ENCODE assay signal across 1 cellular context in the genomic region with DNA sequence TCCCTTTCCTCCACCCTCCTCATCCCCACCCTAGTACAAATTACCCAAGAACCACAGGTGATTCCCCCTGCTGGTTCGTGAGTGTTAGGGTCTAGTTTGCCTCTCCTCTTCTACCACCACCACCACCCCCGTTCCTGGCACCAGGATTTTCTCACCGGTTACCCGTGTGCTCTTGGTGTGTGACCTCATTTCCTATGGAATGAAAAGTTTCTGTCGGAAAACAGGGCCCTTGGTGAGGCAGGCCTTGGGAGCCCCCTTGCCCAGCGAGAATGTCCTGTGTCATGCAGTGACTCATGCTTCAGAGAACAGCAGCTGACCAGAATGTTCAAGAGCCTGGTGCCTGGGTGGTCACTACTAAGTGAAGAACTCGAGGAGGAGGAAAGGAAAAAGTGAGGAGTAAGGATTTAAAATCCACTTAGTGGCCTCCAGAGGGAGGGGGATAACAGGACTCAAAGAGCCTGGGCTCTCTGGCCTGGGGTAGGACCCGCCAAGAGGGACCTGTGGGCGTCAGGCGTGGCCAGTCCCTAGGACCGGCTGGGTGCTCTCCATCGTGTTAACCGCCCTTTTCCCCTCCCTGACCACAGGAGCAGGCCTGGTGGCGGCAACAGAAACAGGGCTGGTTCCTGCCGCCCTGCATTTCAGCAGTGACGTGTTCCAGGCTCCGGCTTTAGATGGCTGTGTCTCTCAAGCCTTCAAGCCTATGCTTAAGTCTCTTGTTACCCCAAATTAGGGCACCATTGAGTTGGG.
TF ChIP-seq lines count a peak whose summit lies in the region.

No MANE protein-coding gene starts in this region.

TF ChIP-seq in HEK293, 187 proteins besides CTCF, POLR2A, EP300 and RAD21 (continued from another document and continues in another):
- TF ChIP-seq HIC1 (tag by site-specific recombination; IDR thresholded peaks at IDR 0.05): peak; percentile 8; the same call in 1 of the 2 replicates
- TF ChIP-seq ZNF610 (tag by site-specific recombination; IDR thresholded peaks at IDR 0.05; ENCODE audit: borderline replicate concordance): no peak
- TF ChIP-seq, protein P1, sequence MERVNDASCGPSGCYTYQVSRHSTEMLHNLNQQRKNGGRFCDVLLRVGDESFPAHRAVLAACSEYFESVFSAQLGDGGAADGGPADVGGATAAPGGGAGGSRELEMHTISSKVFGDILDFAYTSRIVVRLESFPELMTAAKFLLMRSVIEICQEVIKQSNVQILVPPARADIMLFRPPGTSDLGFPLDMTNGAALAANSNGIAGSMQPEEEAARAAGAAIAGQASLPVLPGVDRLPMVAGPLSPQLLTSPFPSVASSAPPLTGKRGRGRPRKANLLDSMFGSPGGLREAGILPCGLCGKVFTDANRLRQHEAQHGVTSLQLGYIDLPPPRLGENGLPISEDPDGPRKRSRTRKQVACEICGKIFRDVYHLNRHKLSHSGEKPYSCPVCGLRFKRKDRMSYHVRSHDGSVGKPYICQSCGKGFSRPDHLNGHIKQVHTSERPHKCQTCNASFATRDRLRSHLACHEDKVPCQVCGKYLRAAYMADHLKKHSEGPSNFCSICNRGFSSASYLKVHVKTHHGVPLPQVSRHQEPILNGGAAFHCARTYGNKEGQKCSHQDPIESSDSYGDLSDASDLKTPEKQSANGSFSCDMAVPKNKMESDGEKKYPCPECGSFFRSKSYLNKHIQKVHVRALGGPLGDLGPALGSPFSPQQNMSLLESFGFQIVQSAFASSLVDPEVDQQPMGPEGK (tag by site-specific recombination; IDR thresholded peaks at IDR 0.05): peak; percentile 80
- no peak for TF ChIP-seq ZNF416 (tag by site-specific recombination; IDR thresholded peaks at IDR 0.05)
- TF ChIP-seq ZEB2 (tag by site-specific recombination; IDR thresholded peaks at IDR 0.05): peak; percentile 52
- no peak for TF ChIP-seq ZNF544 (tag by site-specific recombination; IDR thresholded peaks at IDR 0.05)
- TF ChIP-seq, protein P2, sequence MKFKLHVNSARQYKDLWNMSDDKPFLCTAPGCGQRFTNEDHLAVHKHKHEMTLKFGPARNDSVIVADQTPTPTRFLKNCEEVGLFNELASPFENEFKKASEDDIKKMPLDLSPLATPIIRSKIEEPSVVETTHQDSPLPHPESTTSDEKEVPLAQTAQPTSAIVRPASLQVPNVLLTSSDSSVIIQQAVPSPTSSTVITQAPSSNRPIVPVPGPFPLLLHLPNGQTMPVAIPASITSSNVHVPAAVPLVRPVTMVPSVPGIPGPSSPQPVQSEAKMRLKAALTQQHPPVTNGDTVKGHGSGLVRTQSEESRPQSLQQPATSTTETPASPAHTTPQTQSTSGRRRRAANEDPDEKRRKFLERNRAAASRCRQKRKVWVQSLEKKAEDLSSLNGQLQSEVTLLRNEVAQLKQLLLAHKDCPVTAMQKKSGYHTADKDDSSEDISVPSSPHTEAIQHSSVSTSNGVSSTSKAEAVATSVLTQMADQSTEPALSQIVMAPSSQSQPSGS (tag by site-specific recombination; IDR thresholded peaks at IDR 0.05; ENCODE audit: low read depth): peak; percentile 79; the same call in 1 of the 2 replicates
- peak; percentile 74 for TF ChIP-seq ZBTB21 (tag by site-specific recombination; IDR thresholded peaks at IDR 0.05)
- no peak for TF ChIP-seq ZNF362 (tag by site-specific recombination; IDR thresholded peaks at IDR 0.05)
- peak; percentile 54; the same call in 1 of the 2 replicates for TF ChIP-seq ZNF660 (tag by site-specific recombination; IDR thresholded peaks at IDR 0.05)
- TF ChIP-seq ZNF350 (tag by site-specific recombination; IDR thresholded peaks at IDR 0.05): no peak
- TF ChIP-seq ZNF266 (tag by site-specific recombination; IDR thresholded peaks at IDR 0.05; ENCODE audit: low read depth): no peak
- no peak for TF ChIP-seq ZSCAN30 (tag by site-specific recombination; IDR thresholded peaks at IDR 0.05)
- TF ChIP-seq PRDM1 (tag by site-specific recombination; IDR thresholded peaks at IDR 0.05): no peak
- TF ChIP-seq ZNF214 (tag by site-specific recombination; IDR thresholded peaks at IDR 0.05; ENCODE audit: borderline replicate concordance): no peak
- TF ChIP-seq ZNF518A (tag by site-specific recombination; conservative IDR thresholded peaks at IDR 0.05; ENCODE audit: low read depth): no peak
- peak; percentile 59 for TF ChIP-seq ZBTB20 (tag by site-specific recombination; IDR thresholded peaks at IDR 0.05)
- TF ChIP-seq ZNF433 (tag by site-specific recombination; IDR thresholded peaks at IDR 0.05; ENCODE audit: low read depth): no peak
- TF ChIP-seq ZNF184 (tag by site-specific recombination; IDR thresholded peaks at IDR 0.05): peak; percentile 11; the same call in 1 of the 2 replicates
- TF ChIP-seq ZNF585B (tag by site-specific recombination; IDR thresholded peaks at IDR 0.05): no peak
- TF ChIP-seq ZIC2 (tag by site-specific recombination; IDR thresholded peaks at IDR 0.05): peak; percentile 53
- TF ChIP-seq, protein P3, sequence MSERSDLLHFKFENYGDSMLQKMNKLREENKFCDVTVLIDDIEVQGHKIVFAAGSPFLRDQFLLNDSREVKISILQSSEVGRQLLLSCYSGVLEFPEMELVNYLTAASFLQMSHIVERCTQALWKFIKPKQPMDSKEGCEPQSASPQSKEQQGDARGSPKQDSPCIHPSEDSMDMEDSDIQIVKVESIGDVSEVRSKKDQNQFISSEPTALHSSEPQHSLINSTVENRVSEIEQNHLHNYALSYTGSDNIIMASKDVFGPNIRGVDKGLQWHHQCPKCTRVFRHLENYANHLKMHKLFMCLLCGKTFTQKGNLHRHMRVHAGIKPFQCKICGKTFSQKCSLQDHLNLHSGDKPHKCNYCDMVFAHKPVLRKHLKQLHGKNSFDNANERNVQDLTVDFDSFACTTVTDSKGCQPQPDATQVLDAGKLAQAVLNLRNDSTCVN (tag by site-specific recombination; optimal IDR thresholded peaks at IDR 0.05): no peak
- TF ChIP-seq ZNF473 (tag by site-specific recombination; IDR thresholded peaks at IDR 0.05): no peak
- TF ChIP-seq ZFP69B (tag by site-specific recombination; IDR thresholded peaks at IDR 0.05): peak; percentile 21; the same call in 1 of the 2 replicates
- TF ChIP-seq ZNF692 (tag by site-specific recombination; IDR thresholded peaks at IDR 0.05): 0 out of 2 replicates have a peak, but pooled peaks have one; percentile 17
- no peak for TF ChIP-seq ZSCAN18 (tag by site-specific recombination; IDR thresholded peaks at IDR 0.05)
- TF ChIP-seq, protein P4, sequence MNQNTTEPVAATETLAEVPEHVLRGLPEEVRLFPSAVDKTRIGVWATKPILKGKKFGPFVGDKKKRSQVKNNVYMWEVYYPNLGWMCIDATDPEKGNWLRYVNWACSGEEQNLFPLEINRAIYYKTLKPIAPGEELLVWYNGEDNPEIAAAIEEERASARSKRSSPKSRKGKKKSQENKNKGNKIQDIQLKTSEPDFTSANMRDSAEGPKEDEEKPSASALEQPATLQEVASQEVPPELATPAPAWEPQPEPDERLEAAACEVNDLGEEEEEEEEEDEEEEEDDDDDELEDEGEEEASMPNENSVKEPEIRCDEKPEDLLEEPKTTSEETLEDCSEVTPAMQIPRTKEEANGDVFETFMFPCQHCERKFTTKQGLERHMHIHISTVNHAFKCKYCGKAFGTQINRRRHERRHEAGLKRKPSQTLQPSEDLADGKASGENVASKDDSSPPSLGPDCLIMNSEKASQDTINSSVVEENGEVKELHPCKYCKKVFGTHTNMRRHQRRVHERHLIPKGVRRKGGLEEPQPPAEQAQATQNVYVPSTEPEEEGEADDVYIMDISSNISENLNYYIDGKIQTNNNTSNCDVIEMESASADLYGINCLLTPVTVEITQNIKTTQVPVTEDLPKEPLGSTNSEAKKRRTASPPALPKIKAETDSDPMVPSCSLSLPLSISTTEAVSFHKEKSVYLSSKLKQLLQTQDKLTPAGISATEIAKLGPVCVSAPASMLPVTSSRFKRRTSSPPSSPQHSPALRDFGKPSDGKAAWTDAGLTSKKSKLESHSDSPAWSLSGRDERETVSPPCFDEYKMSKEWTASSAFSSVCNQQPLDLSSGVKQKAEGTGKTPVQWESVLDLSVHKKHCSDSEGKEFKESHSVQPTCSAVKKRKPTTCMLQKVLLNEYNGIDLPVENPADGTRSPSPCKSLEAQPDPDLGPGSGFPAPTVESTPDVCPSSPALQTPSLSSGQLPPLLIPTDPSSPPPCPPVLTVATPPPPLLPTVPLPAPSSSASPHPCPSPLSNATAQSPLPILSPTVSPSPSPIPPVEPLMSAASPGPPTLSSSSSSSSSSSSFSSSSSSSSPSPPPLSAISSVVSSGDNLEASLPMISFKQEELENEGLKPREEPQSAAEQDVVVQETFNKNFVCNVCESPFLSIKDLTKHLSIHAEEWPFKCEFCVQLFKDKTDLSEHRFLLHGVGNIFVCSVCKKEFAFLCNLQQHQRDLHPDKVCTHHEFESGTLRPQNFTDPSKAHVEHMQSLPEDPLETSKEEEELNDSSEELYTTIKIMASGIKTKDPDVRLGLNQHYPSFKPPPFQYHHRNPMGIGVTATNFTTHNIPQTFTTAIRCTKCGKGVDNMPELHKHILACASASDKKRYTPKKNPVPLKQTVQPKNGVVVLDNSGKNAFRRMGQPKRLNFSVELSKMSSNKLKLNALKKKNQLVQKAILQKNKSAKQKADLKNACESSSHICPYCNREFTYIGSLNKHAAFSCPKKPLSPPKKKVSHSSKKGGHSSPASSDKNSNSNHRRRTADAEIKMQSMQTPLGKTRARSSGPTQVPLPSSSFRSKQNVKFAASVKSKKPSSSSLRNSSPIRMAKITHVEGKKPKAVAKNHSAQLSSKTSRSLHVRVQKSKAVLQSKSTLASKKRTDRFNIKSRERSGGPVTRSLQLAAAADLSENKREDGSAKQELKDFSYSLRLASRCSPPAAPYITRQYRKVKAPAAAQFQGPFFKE (tag by site-specific recombination; IDR thresholded peaks at IDR 0.05; ENCODE audit: borderline replicate concordance): no peak
